1 cellular context compared by ENCODE assay signal in the genomic region with DNA sequence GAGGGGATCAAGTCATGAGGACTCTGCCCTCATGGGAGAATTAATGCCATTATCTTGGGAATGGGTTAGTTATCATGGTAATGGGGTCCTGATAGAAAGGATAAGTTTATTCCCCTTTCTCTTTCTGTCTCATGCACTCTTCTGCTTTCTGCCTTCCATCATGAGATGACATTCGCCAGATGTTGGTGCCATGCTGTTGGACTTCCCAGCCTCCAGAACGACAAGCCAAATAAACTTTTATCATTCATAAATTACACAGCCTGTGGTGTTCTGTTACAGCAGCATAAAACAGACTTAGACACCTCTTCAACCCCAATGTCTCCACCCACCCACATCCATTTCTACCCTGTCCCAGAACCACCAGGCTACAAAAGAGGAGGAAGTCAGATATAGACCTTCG.
A peak's percentile ranks its signal among the peaks of the same experiment; 100 is the strongest.
TF ChIP-seq lines count a peak whose summit lies in the region.

No MANE protein-coding gene starts in this region.

TF ChIP-seq in HepG2, 621 proteins besides CTCF, POLR2A, EP300 and RAD21:
- TF ChIP-seq, protein P1, sequence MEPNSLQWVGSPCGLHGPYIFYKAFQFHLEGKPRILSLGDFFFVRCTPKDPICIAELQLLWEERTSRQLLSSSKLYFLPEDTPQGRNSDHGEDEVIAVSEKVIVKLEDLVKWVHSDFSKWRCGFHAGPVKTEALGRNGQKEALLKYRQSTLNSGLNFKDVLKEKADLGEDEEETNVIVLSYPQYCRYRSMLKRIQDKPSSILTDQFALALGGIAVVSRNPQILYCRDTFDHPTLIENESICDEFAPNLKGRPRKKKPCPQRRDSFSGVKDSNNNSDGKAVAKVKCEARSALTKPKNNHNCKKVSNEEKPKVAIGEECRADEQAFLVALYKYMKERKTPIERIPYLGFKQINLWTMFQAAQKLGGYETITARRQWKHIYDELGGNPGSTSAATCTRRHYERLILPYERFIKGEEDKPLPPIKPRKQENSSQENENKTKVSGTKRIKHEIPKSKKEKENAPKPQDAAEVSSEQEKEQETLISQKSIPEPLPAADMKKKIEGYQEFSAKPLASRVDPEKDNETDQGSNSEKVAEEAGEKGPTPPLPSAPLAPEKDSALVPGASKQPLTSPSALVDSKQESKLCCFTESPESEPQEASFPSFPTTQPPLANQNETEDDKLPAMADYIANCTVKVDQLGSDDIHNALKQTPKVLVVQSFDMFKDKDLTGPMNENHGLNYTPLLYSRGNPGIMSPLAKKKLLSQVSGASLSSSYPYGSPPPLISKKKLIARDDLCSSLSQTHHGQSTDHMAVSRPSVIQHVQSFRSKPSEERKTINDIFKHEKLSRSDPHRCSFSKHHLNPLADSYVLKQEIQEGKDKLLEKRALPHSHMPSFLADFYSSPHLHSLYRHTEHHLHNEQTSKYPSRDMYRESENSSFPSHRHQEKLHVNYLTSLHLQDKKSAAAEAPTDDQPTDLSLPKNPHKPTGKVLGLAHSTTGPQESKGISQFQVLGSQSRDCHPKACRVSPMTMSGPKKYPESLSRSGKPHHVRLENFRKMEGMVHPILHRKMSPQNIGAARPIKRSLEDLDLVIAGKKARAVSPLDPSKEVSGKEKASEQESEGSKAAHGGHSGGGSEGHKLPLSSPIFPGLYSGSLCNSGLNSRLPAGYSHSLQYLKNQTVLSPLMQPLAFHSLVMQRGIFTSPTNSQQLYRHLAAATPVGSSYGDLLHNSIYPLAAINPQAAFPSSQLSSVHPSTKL (CRISPR knock-in tag; IDR thresholded peaks at IDR 0.05): no peak
- no peak for TF ChIP-seq ZFYVE20 (CRISPR knock-in tag; IDR thresholded peaks at IDR 0.05; ENCODE audit: borderline replicate concordance, low read depth)
- no peak for TF ChIP-seq KLF13 (CRISPR knock-in tag; IDR thresholded peaks at IDR 0.05)
- no peak for TF ChIP-seq FOXP1 (IDR thresholded peaks at IDR 0.05)
- no peak for TF ChIP-seq FOXP1 (CRISPR knock-in tag; IDR thresholded peaks at IDR 0.05)
- peak; percentile 71 for TF ChIP-seq ZNF564 (CRISPR knock-in tag; IDR thresholded peaks at IDR 0.05)
- no peak for TF ChIP-seq ZNF12 (CRISPR knock-in tag; IDR thresholded peaks at IDR 0.05)
- TF ChIP-seq MXI1 (IDR thresholded peaks at IDR 0.05; ENCODE audit: borderline replicate concordance, low read depth, low read length): no peak
- no peak for TF ChIP-seq TEAD3 (CRISPR knock-in tag; optimal IDR thresholded peaks at IDR 0.05; ENCODE audit: borderline replicate concordance)
